Comparison of ENCODE assay signal across 8 cellular contexts in genomic region chr17:17824119-17824779, GRCh38. TPM values are rescaled to one million over a fixed set of nuclear protein-coding genes. Genes with fewer than 3 reads are reported as not detected.
A peak's percentile ranks its signal among the peaks of the same experiment; 100 is the strongest.
DNase-seq lines count a peak whose midpoint lies in the region; ATAC-seq and TF ChIP-seq lines count a peak whose summit lies in the region.

No MANE protein-coding gene starts in this region.

- TF ChIP-seq CTCF in activated B cell treated with CpG ODN at 0.5 μM for 24 hours (IDR thresholded peaks at IDR 0.05) (no peak), glutamatergic neuron (IDR thresholded peaks at IDR 0.05; ENCODE audit: partially characterized antibody, unreplicated experiment) (no peak)

- peaks cover 89 to 93% (median 92%) of the 10 kb centered on the region in 3 donors for H3K4me1 ChIP-seq in skeletal muscle tissue (ENCODE audit: control insufficient read depth in 3 of 3, insufficient read depth in 3 of 3, low read length in 3 of 3)

- intact Hi-C loops in activated B cell treated with CpG ODN at 0.5 μM for 24 hours (cut with micrococcal nuclease): loop anchor here (5.0 to 10.0 kb wide), 3 partner anchors 148 to 961 kb away; partner anchors contain the start of genes DRC3, MPRIP, TOM1L2 and TVP23B

- CTCF ChIA-PET in activated B cell treated with CpG ODN at 0.5 μM for 24 hours (lab: Charles Lee): no interaction called here

- H3K36me3 Mint-ChIP-seq in activated B cell treated with CpG ODN at 0.5 μM for 24 hours (ENCODE audit: low read depth): peaks cover 9% of the 10 kb centered on the region
- no peaks in the 10 kb centered on the region for H3K36me3 Mint-ChIP-seq in glutamatergic neuron (ENCODE audit: unreplicated experiment)

- ATAC-seq in GM18867 (IDR thresholded peaks at IDR 0.05; ENCODE audit: unreplicated experiment) (peak; percentile 9), HG03045 (IDR thresholded peaks at IDR 0.05; ENCODE audit: unreplicated experiment) (peak; percentile 7), activated B cell treated with CpG ODN at 0.5 μM for 24 hours (ENCODE audit: low read depth) (peak; percentile 6), HG02588 (IDR thresholded peaks at IDR 0.05; ENCODE audit: unreplicated experiment) (no peak)

- peak overlapping the region; percentile 78 for H3K4me3 Mint-ChIP-seq in activated B cell treated with CpG ODN at 0.5 μM for 24 hours
- H3K4me3 Mint-ChIP-seq in glutamatergic neuron (ENCODE audit: unreplicated experiment): peak overlapping the region; percentile 78

- POLR2A ChIA-PET in activated B cell treated with CpG ODN at 0.5 μM for 24 hours (lab: Charles Lee): interaction anchor here (1.2 to 6.1 kb wide), 2 partner anchors 11 to 142 kb away, joined by 3 to 48 read pairs; partner anchors contain the start of gene SREBF1

- no peaks in the 10 kb centered on the region for H3K27me3 ChIP-seq in skeletal muscle tissue (ENCODE audit: control insufficient read depth in 3 of 3, insufficient read depth in 3 of 3, low read length in 3 of 3)

- H3K27ac ChIP-seq in skeletal muscle tissue (ENCODE audit: low read depth, low read length): peak overlapping the region; percentile 100

- H3K27me3 Mint-ChIP-seq in activated B cell treated with CpG ODN at 0.5 μM for 24 hours (no peaks in the 10 kb centered on the region), glutamatergic neuron (ENCODE audit: unreplicated experiment) (peaks cover 15% of the 10 kb centered on the region)

- no peaks in the 10 kb centered on the region for H3K9me3 ChIP-seq in skeletal muscle tissue (ENCODE audit: control insufficient read depth in 3 of 3, low read length in 3 of 3)

- H3K9me3 Mint-ChIP-seq in activated B cell treated with CpG ODN at 0.5 μM for 24 hours: no peaks in the 10 kb centered on the region
- peaks cover 21% of the 10 kb centered on the region for H3K9me3 Mint-ChIP-seq in glutamatergic neuron (ENCODE audit: unreplicated experiment)

- peaks cover 11 to 13% (median 11%) of the 10 kb centered on the region in 3 donors for H3K36me3 ChIP-seq in skeletal muscle tissue (ENCODE audit: control insufficient read depth in 3 of 3, insufficient read depth in 3 of 3, low read length in 3 of 3)

- peak overlapping the region; percentile 78 to 89 (median 81) for H3K9ac ChIP-seq in skeletal muscle tissue (ENCODE audit: low read depth in 1 of 3, low read length in 3 of 3)

- H3K27ac Mint-ChIP-seq in activated B cell treated with CpG ODN at 0.5 μM for 24 hours (peak overlapping the region; percentile 30), glutamatergic neuron (ENCODE audit: unreplicated experiment) (peak overlapping the region; percentile 98)

- H3K4me3 ChIP-seq in skeletal muscle tissue (ENCODE audit: low read length in 3 of 3): peak overlapping the region; percentile 45 to 75 (median 52)

- H3K4me1 Mint-ChIP-seq in activated B cell treated with CpG ODN at 0.5 μM for 24 hours: peaks cover 57% of the 10 kb centered on the region
- H3K4me1 Mint-ChIP-seq in glutamatergic neuron (ENCODE audit: low read depth, unreplicated experiment): peaks cover 42% of the 10 kb centered on the region

- DNase-seq in activated B cell treated with CpG ODN at 0.5 μM for 24 hours (no peak), glutamatergic neuron (peak; percentile 48), HT-29 (ENCODE audit: low spot score) (no peak), NCI-H1930 (lab: John Stamatoyannopoulos, UW) (no peak)

RNA-seq across cellular contexts. Expression of gene SREBF1, which starts 12.5 kb away (rescaled TPM):
- total RNA-seq in activated B cell treated with CpG ODN at 0.5 μM for 24 hours (16.7 and 19.7 TPM in 2 replicates), glutamatergic neuron (ENCODE audit: unreplicated experiment) (365 TPM), skeletal muscle tissue (23.0 TPM)
- 296 and 304 TPM in 2 replicates for total RNA-seq in HT-29 (2014; rRNA removed; shearing (Covaris generic))

Comparison
In these comparisons a context has a peak if more than half of its experiments do, and no peak if none do; other contexts are left out.
1. RNA of gene SREBF1, which starts 12.5 kb away (total RNA-seq): 365 TPM in glutamatergic neuron (single experiment) and 296 to 304 TPM in HT-29; 23.0 TPM in skeletal muscle tissue (single experiment) and 16.7 to 19.7 TPM in activated B cell treated with CpG ODN at 0.5 μM for 24 hours; every median in the first group is over 10 times any median in the second.